Comparison of ENCODE assay signal across 1 cellular context in the genomic region with DNA sequence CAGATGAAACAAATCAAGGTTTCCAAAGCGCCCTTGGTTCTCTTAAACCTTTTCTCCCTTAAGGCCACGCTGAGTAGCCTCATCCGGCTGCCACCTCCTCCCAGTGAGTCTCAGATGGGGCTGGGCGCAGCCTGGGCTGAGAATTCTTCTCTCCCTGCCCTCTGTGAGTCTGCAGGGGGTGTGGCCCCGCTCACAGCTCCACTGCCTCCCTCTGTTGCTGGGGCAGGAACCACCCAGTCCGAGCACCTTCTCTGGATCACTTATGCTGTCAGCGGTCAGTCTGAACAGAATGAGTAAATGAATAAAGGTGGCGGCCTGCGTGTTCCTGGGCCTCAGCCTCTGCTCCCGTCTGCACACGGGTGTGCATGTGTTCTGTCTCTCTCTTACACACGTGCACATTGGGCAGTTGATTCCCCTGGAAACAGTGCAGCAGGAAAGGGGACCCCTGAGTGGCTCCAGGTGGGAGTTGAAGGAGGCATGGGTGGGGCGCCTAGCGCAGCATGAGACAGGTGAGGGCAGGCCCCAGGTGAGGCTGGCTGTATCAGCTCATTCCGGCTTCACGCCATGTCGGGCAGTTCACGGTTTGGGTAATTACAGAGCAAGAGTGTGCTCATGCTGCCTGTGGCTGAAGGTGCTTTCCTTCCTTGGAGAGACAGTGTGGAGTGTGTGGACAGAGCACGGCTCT.
TF ChIP-seq lines count a peak whose summit lies in the region.

No MANE protein-coding gene starts in this region.

TF ChIP-seq in H1, 55 proteins besides CTCF, POLR2A, EP300 and RAD21:
- TF ChIP-seq, protein P1, sequence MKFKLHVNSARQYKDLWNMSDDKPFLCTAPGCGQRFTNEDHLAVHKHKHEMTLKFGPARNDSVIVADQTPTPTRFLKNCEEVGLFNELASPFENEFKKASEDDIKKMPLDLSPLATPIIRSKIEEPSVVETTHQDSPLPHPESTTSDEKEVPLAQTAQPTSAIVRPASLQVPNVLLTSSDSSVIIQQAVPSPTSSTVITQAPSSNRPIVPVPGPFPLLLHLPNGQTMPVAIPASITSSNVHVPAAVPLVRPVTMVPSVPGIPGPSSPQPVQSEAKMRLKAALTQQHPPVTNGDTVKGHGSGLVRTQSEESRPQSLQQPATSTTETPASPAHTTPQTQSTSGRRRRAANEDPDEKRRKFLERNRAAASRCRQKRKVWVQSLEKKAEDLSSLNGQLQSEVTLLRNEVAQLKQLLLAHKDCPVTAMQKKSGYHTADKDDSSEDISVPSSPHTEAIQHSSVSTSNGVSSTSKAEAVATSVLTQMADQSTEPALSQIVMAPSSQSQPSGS (IDR thresholded peaks at IDR 0.05; ENCODE audit: low read length), result no peak
- no peak for TF ChIP-seq HDAC6 (IDR thresholded peaks at IDR 0.05; ENCODE audit: low read depth, low read length)
- TF ChIP-seq, protein P2, sequence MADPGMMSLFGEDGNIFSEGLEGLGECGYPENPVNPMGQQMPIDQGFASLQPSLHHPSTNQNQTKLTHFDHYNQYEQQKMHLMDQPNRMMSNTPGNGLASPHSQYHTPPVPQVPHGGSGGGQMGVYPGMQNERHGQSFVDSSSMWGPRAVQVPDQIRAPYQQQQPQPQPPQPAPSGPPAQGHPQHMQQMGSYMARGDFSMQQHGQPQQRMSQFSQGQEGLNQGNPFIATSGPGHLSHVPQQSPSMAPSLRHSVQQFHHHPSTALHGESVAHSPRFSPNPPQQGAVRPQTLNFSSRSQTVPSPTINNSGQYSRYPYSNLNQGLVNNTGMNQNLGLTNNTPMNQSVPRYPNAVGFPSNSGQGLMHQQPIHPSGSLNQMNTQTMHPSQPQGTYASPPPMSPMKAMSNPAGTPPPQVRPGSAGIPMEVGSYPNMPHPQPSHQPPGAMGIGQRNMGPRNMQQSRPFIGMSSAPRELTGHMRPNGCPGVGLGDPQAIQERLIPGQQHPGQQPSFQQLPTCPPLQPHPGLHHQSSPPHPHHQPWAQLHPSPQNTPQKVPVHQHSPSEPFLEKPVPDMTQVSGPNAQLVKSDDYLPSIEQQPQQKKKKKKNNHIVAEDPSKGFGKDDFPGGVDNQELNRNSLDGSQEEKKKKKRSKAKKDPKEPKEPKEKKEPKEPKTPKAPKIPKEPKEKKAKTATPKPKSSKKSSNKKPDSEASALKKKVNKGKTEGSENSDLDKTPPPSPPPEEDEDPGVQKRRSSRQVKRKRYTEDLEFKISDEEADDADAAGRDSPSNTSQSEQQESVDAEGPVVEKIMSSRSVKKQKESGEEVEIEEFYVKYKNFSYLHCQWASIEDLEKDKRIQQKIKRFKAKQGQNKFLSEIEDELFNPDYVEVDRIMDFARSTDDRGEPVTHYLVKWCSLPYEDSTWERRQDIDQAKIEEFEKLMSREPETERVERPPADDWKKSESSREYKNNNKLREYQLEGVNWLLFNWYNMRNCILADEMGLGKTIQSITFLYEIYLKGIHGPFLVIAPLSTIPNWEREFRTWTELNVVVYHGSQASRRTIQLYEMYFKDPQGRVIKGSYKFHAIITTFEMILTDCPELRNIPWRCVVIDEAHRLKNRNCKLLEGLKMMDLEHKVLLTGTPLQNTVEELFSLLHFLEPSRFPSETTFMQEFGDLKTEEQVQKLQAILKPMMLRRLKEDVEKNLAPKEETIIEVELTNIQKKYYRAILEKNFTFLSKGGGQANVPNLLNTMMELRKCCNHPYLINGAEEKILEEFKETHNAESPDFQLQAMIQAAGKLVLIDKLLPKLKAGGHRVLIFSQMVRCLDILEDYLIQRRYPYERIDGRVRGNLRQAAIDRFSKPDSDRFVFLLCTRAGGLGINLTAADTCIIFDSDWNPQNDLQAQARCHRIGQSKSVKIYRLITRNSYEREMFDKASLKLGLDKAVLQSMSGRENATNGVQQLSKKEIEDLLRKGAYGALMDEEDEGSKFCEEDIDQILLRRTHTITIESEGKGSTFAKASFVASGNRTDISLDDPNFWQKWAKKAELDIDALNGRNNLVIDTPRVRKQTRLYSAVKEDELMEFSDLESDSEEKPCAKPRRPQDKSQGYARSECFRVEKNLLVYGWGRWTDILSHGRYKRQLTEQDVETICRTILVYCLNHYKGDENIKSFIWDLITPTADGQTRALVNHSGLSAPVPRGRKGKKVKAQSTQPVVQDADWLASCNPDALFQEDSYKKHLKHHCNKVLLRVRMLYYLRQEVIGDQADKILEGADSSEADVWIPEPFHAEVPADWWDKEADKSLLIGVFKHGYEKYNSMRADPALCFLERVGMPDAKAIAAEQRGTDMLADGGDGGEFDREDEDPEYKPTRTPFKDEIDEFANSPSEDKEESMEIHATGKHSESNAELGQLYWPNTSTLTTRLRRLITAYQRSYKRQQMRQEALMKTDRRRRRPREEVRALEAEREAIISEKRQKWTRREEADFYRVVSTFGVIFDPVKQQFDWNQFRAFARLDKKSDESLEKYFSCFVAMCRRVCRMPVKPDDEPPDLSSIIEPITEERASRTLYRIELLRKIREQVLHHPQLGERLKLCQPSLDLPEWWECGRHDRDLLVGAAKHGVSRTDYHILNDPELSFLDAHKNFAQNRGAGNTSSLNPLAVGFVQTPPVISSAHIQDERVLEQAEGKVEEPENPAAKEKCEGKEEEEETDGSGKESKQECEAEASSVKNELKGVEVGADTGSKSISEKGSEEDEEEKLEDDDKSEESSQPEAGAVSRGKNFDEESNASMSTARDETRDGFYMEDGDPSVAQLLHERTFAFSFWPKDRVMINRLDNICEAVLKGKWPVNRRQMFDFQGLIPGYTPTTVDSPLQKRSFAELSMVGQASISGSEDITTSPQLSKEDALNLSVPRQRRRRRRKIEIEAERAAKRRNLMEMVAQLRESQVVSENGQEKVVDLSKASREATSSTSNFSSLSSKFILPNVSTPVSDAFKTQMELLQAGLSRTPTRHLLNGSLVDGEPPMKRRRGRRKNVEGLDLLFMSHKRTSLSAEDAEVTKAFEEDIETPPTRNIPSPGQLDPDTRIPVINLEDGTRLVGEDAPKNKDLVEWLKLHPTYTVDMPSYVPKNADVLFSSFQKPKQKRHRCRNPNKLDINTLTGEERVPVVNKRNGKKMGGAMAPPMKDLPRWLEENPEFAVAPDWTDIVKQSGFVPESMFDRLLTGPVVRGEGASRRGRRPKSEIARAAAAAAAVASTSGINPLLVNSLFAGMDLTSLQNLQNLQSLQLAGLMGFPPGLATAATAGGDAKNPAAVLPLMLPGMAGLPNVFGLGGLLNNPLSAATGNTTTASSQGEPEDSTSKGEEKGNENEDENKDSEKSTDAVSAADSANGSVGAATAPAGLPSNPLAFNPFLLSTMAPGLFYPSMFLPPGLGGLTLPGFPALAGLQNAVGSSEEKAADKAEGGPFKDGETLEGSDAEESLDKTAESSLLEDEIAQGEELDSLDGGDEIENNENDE (IDR thresholded peaks at IDR 0.05; ENCODE audit: insufficient replicate concordance, low read length), result no peak
- no peak for TF ChIP-seq SP4 (IDR thresholded peaks at IDR 0.05; ENCODE audit: low read length)
- TF ChIP-seq SIX5 (IDR thresholded peaks at IDR 0.05; ENCODE audit: low read depth, low read length), result no peak
- no peak for TF ChIP-seq EGR1 (IDR thresholded peaks at IDR 0.05; ENCODE audit: borderline replicate concordance, low read depth, low read length)
- TF ChIP-seq, protein P3, sequence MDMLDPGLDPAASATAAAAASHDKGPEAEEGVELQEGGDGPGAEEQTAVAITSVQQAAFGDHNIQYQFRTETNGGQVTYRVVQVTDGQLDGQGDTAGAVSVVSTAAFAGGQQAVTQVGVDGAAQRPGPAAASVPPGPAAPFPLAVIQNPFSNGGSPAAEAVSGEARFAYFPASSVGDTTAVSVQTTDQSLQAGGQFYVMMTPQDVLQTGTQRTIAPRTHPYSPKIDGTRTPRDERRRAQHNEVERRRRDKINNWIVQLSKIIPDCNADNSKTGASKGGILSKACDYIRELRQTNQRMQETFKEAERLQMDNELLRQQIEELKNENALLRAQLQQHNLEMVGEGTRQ (IDR thresholded peaks at IDR 0.05; ENCODE audit: low read length), result no peak
- TF ChIP-seq SUZ12 (IDR thresholded peaks at IDR 0.05; ENCODE audit: low read length), result no peak
- TF ChIP-seq SRF (IDR thresholded peaks at IDR 0.05; ENCODE audit: low read depth, low read length), result no peak
